ENCODE assay signal across 15 cellular contexts in the genomic region with DNA sequence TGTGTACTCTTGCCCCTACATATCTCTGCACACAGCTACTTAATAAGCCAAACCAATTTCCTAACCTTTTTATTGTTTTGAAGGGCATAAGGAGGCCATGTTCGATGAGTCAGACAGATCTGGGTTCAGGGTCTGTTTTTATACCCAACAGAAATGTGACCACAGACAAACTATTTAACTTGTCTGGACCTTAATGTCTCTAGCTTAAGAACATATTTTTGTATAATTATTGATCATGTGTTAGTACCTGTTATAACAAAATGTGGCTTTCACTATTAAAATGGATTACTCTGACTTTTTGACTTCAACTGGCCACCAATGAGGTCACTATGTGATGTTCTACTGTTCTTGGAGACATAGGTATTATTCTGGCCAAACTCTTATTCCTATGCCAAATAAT.
DNase-seq lines count a peak whose midpoint lies in the region; ATAC-seq and TF ChIP-seq lines count a peak whose summit lies in the region.
"Had no signal": no experiment of that assay in that cellular context is flagged by ENCODE, and none has a peak within 500 bp of the region (broad histone marks: within the 10 kb centered on the region; RNA-seq: fewer than 3 reads in every experiment).

No MANE protein-coding gene starts in this region.

- ATAC-seq in HG02759 (IDR thresholded peaks at IDR 0.05; ENCODE audit: unreplicated experiment) = no peak
- ATAC-seq in HG02884 (IDR thresholded peaks at IDR 0.05; ENCODE audit: unreplicated experiment) = no peak
- ATAC-seq: A549, HepG2 had no signal

- no peak for TF ChIP-seq CTCF in astrocyte of the spinal cord (IDR thresholded peaks at IDR 0.05; ENCODE audit: low read depth, low read length)
- no peak for TF ChIP-seq CTCF in fibroblast of pulmonary artery (IDR thresholded peaks at IDR 0.05; ENCODE audit: low read length, missing control alignments)

- DNase-seq in LHCN-M2 (ENCODE audit: low read depth) (peak; percentile 25), astrocyte of the spinal cord (ENCODE audit: low read depth, low spot score) (peak; percentile 82), fibroblast of pulmonary artery (ENCODE audit: low read depth) (peak; percentile 14), SHP77 treated with DMSO at 0.1 percent for 48 hours (lab: John Stamatoyannopoulos, UW) (no peak), HUDEP-2 (lab: John Stamatoyannopoulos, UW; ENCODE audit: unreplicated experiment in 76 of 76) (no peak)
- DNase-seq: Caco-2; CD8-positive, alpha-beta memory T cell; DND-41; GF-D8 had no signal

- no peak overlapping the region for H3K4me3 ChIP-seq in astrocyte of the spinal cord (ENCODE audit: low read depth, low read length)
- H3K4me3 ChIP-seq in fibroblast of pulmonary artery (replicated peaks; ENCODE audit: low read depth, low read length) = no peak overlapping the region
- H3K4me3 ChIP-seq: A549, BLaER1, HAP-1 had no signal

- in situ Hi-C loops in astrocyte of the spinal cord (cut with HindIII; ENCODE audit: low sequenced_read_pairs) = no loop called here

Comparison
In these comparisons a context has a peak if more than half of its experiments do, and no peak if none do; other contexts are left out.
1. DNase-seq: peak in LHCN-M2 (single experiment), astrocyte of the spinal cord (single experiment) and fibroblast of pulmonary artery (single experiment); none in SHP77 treated with DMSO at 0.1 percent for 48 hours (single experiment) and HUDEP-2 (0 of 76).